8 cellular contexts compared by ENCODE assay signal in the genomic region with DNA sequence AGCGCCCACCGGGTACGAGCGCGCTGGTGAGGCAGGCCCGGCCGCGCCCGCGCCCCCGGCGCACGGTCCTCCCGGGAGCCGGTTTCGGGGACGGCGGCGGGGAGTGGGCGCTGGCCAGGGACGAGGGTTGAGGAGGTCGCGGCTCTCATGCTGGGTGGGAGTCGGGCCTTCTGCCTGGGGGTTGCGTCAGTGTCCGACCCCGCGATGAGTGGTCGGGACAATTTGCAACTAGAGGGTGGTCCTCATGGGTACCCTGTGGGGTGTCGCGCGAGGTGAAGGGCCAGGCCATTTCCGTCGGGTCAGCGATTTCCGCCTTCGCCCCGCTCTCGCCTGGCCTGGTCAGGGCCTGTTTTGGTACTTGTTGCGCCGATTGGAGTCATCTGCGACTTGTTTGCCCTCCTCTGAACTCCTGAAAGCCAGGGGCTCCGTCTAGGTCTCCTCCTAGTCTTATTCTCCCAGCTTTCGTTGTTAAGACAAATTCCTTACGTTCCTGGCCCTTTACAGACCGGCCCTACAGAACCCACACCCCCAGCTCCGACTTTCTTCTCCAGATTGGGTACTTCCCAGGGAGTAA. TPM values are rescaled to one million over a fixed set of nuclear protein-coding genes. Genes with fewer than 3 reads are reported as not detected.
DNase-seq lines count a peak whose midpoint lies in the region; TF ChIP-seq lines count a peak whose summit lies in the region.

No MANE protein-coding gene starts in this region.

- H3K36me3 ChIP-seq in HAP-1 (replicated peaks) (no peaks in the 10 kb centered on the region; the same call in none of the 2 replicates), Peyer's patch (no peaks in the 10 kb centered on the region), uterus (no peaks in the 10 kb centered on the region)

- no peaks in the 10 kb centered on the region for H3K27me3 ChIP-seq in HAP-1 (ENCODE audit: low read depth)
- no peaks in the 10 kb centered on the region for H3K27me3 ChIP-seq in Peyer's patch
- H3K27me3 ChIP-seq in mononuclear cell (ENCODE audit: insufficient read depth, low read length): no peaks in the 10 kb centered on the region
- no peaks in the 10 kb centered on the region for H3K27me3 ChIP-seq in uterus

- TF ChIP-seq POLR2A in Peyer's patch (IDR thresholded peaks at IDR 0.05) (no peak), uterus (IDR thresholded peaks at IDR 0.05) (no peak)

- H3K4me1 ChIP-seq in HAP-1 (peaks cover 20% of the 10 kb centered on the region), Peyer's patch (peaks cover 0 to 45% (median 9%) of the 10 kb centered on the region in 4 donors), mononuclear cell (ENCODE audit: insufficient read depth, low read length) (peaks cover 56% of the 10 kb centered on the region), uterus (peaks cover 0 to 13% of the 10 kb centered on the region in 2 donors)

- H3K9me3 ChIP-seq in HAP-1 (no peaks in the 10 kb centered on the region), Peyer's patch (no peaks in the 10 kb centered on the region), mononuclear cell (ENCODE audit: low read depth, low read length) (no peaks in the 10 kb centered on the region), uterus (no peaks in the 10 kb centered on the region)

- intact Hi-C loops in uterus (cut with DNase I; ENCODE audit: low total_unique reads): no loop called here

- TF ChIP-seq CTCF in Peyer's patch (IDR thresholded peaks at IDR 0.05) (no peak), uterus (IDR thresholded peaks at IDR 0.05) (no peak)

- DNase-seq in DMS53 (lab: John Stamatoyannopoulos, UW): peak; percentile 45
- DNase-seq in DMS53 treated with DMSO at 0.1 percent for 48 hours (lab: John Stamatoyannopoulos, UW; ENCODE audit: unreplicated experiment): no peak
- DNase-seq in HAP-1 (ENCODE audit: low spot score in 2 of 2): peak; percentile 22 to 45
- peak in 1 of 3 donors; percentile 64 for DNase-seq in Peyer's patch
- peak; percentile 37 for DNase-seq in dermis blood vessel endothelial cell
- DNase-seq in uterus: no peak
- no peak for DNase-seq in LoVo (ENCODE audit: low spot score)

- H3K27ac ChIP-seq in Peyer's patch (peak overlapping the region; percentile 92 to 98 (median 94)), uterus (peak overlapping the region; percentile 94 to 98)

- in situ Hi-C loops in HAP-1 (cut with MboI; ENCODE audit: low sequenced_read_pairs): no loop called here

- H3K4me3 ChIP-seq in HAP-1 (peak overlapping the region; percentile 62), Peyer's patch (peak overlapping the region; percentile 67 to 98 (median 80)), mononuclear cell (ENCODE audit: low read length) (peak overlapping the region; percentile 79), uterus (peak overlapping the region; percentile 56 to 92)

RNA-seq across cellular contexts. Expression of gene NAA60, which starts 14.9 kb away (rescaled TPM):
- 100 to 1,000 TPM in 2 of 4 donors, 10 to 100 TPM in 2; 80.9 to 110 (median 96.8) TPM for total RNA-seq in Peyer's patch
- 19.9 and 22.8 TPM in 2 replicates for total RNA-seq in dermis blood vessel endothelial cell
- total RNA-seq in mononuclear cell: 19.4 TPM
- 10 to 100 TPM; 17.4 to 45.1 (median 27.9) TPM for total RNA-seq in uterus

RNA-seq across cellular contexts. Expression of gene ZNF597, which starts 15.1 kb away (rescaled TPM):
- total RNA-seq in Peyer's patch (1 to 10 TPM; 1.1 to 3.3 (median 1.8) TPM), dermis blood vessel endothelial cell (2.4 and 3.7 TPM in 2 replicates), mononuclear cell (5.6 TPM), uterus (1 to 10 TPM; 1.3 to 5.2 (median 2.7) TPM)

RNA-seq across cellular contexts. Expression of gene C16orf90, which starts 36.9 kb away (rescaled TPM):
- total RNA-seq in Peyer's patch (not detected), dermis blood vessel endothelial cell (not detected in 2 replicates), mononuclear cell (not detected), uterus (not detected)

RNA-seq across cellular contexts. Expression of gene CLUAP1, which starts 42.4 kb away (rescaled TPM):
- total RNA-seq in Peyer's patch (10 to 100 TPM in 1 of 4 donors, 1 to 10 TPM in 3; 6.6 to 37.1 (median 7.7) TPM), dermis blood vessel endothelial cell (12.1 and 17.3 TPM in 2 replicates), mononuclear cell (5.8 TPM), uterus (10 to 100 TPM; 33.9 to 55.0 (median 43.1) TPM)

RNA-seq across cellular contexts. Expression of gene ZNF174, which starts 57.4 kb away (rescaled TPM):
- total RNA-seq in Peyer's patch: 10 to 100 TPM in 3 of 4 donors, 1 to 10 TPM in 1; 7.4 to 19.8 (median 15.7) TPM
- total RNA-seq in dermis blood vessel endothelial cell: 6.4 and 8.0 TPM in 2 replicates
- total RNA-seq in mononuclear cell: 6.0 TPM
- total RNA-seq in uterus: 10 to 100 TPM in 3 of 4 donors, 1 to 10 TPM in 1; 5.6 to 16.2 (median 12.3) TPM

Comparison
In these comparisons a context has a peak if more than half of its experiments do, and no peak if none do; other contexts are left out.
1. DNase-seq: peak in DMS53 (single experiment), HAP-1 (2 of 2) and dermis blood vessel endothelial cell (single experiment); none in DMS53 treated with DMSO at 0.1 percent for 48 hours (single experiment), uterus (0 of 2) and LoVo (single experiment).
2. Peak in every context shown above with its lines, with median percentiles within 50 percentile points of each other: H3K4me3 ChIP-seq.